Comparison of ENCODE assay signal across 7 cellular contexts in genomic region chr19:518292-519231, GRCh38. TPM values are rescaled to one million over a fixed set of nuclear protein-coding genes. Genes with fewer than 3 reads are reported as not detected.
DNase-seq lines count a peak whose midpoint lies in the region; ATAC-seq and TF ChIP-seq lines count a peak whose summit lies in the region.

No MANE protein-coding gene starts in this region.

- intact Hi-C loops in right lobe of liver (cut with DNase I), result no loop called here
- intact Hi-C loops in body of pancreas (cut with DNase I), result no loop called here

- no peak overlapping the region for H3K4me3 Mint-ChIP-seq in stimulated activated naive B cell treated with anti-CD40 and anti-IgM and Interleukin-4, amounts not matched to agents 10 μg/mL and 1 μg/mL and 100 μg/mL, for 72 hours

- H3K4me3 ChIP-seq in right lobe of liver (no peak overlapping the region), body of pancreas (no peak overlapping the region)

- H3K4me1 ChIP-seq in right lobe of liver (no peaks in the 10 kb centered on the region), body of pancreas (no peaks in the 10 kb centered on the region)

- TF ChIP-seq POLR2A in right lobe of liver (IDR thresholded peaks at IDR 0.05) (no peak), body of pancreas (IDR thresholded peaks at IDR 0.05) (no peak)

- peaks cover 0 to 5% of the 10 kb centered on the region in 2 donors for H3K27me3 Mint-ChIP-seq in stimulated activated naive B cell treated with anti-CD40 and anti-IgM and Interleukin-4, amounts not matched to agents 10 μg/mL and 1 μg/mL and 100 μg/mL, for 72 hours

- TF ChIP-seq CTCF in right lobe of liver (IDR thresholded peaks at IDR 0.05) (peak in 1 of 4 donors; percentile 11), body of pancreas (IDR thresholded peaks at IDR 0.05) (no peak)

- WGBS in right lobe of liver (ENCODE audit: insufficient coverage, low coverage, low lambda C conversion rate, missing lambda C conversion rate), result 55% methylated on average over 5 of the region's 59 CpGs
- 61 to 79% methylated on average over 18 of the region's 59 CpGs for WGBS in body of pancreas, 2 donors

- ATAC-seq in activated naive CD4-positive, alpha-beta T cell treated with anti-CD3 and anti-CD28 coated beads, Interleukin-2, amount 50 U/mL, for 72 hours, result peak; percentile 56 to 82
- peak; percentile 19 to 50 (median 28) for ATAC-seq in right lobe of liver
- ATAC-seq in stimulated activated naive B cell treated with anti-CD40 and anti-IgM and Interleukin-4, amounts not matched to agents 10 μg/mL and 1 μg/mL and 100 μg/mL, for 72 hours (replicated peaks), result peak; percentile 59 to 69
- no peak for ATAC-seq in body of pancreas
- no peak for ATAC-seq in HG03135 (IDR thresholded peaks at IDR 0.05; ENCODE audit: unreplicated experiment)

- DNase-seq in T-helper 22 cell (ENCODE audit: low read depth) (peak; percentile 27), right lobe of liver (peak in 1 of 3 donors; percentile 31), body of pancreas (no peak), cerebellar cortex (ENCODE audit: low spot score) (no peak)
- DNase-seq in activated naive CD4-positive, alpha-beta T cell treated with anti-CD3 and anti-CD28 coated beads, Interleukin-2, amount 50 U/mL, for 72 hours (ENCODE audit: low spot score in 2 of 2), result no peak
- DNase-seq in stimulated activated naive B cell treated with anti-CD40 and anti-IgM and Interleukin-4, amounts not matched to agents 10 μg/mL and 1 μg/mL and 100 μg/mL, for 72 hours, result no peak

- H3K36me3 ChIP-seq in right lobe of liver (no peaks in the 10 kb centered on the region), body of pancreas (replicated peaks in 1 of 2; ENCODE audit: insufficient read depth in 1 of 2, low read depth in 2 of 2) (no peaks in the 10 kb centered on the region)

- peaks cover 5 to 6% of the 10 kb centered on the region in 2 donors for H3K4me1 Mint-ChIP-seq in stimulated activated naive B cell treated with anti-CD40 and anti-IgM and Interleukin-4, amounts not matched to agents 10 μg/mL and 1 μg/mL and 100 μg/mL, for 72 hours

- H3K36me3 Mint-ChIP-seq in activated naive CD4-positive, alpha-beta T cell treated with anti-CD3 and anti-CD28 coated beads, Interleukin-2, amount 50 U/mL, for 72 hours, result no peaks in the 10 kb centered on the region
- H3K36me3 Mint-ChIP-seq in stimulated activated naive B cell treated with anti-CD40 and anti-IgM and Interleukin-4, amounts not matched to agents 10 μg/mL and 1 μg/mL and 100 μg/mL, for 72 hours, result peaks cover 3 to 15% of the 10 kb centered on the region in 2 donors

- H3K9me3 ChIP-seq in right lobe of liver, result no peaks in the 10 kb centered on the region
- H3K9me3 ChIP-seq in body of pancreas, result no peaks in the 10 kb centered on the region

- H3K9me3 Mint-ChIP-seq in activated naive CD4-positive, alpha-beta T cell treated with anti-CD3 and anti-CD28 coated beads, Interleukin-2, amount 50 U/mL, for 72 hours, result no peaks in the 10 kb centered on the region
- H3K9me3 Mint-ChIP-seq in stimulated activated naive B cell treated with anti-CD40 and anti-IgM and Interleukin-4, amounts not matched to agents 10 μg/mL and 1 μg/mL and 100 μg/mL, for 72 hours, result peaks cover 0 to 2% of the 10 kb centered on the region in 2 donors

- H3K27ac ChIP-seq in right lobe of liver (no peak overlapping the region), body of pancreas (no peak overlapping the region)

- H3K27ac Mint-ChIP-seq in activated naive CD4-positive, alpha-beta T cell treated with anti-CD3 and anti-CD28 coated beads, Interleukin-2, amount 50 U/mL, for 72 hours, result no peak overlapping the region
- no peak overlapping the region for H3K27ac Mint-ChIP-seq in stimulated activated naive B cell treated with anti-CD40 and anti-IgM and Interleukin-4, amounts not matched to agents 10 μg/mL and 1 μg/mL and 100 μg/mL, for 72 hours

- H3K27me3 ChIP-seq in right lobe of liver (no peaks in the 10 kb centered on the region), body of pancreas (no peaks in the 10 kb centered on the region)

RNA-seq across cellular contexts. Expression of gene TPGS1, which starts 11.3 kb away (rescaled TPM):
- 10 to 100 TPM in 1 of 2 donors, 1 to 10 TPM in 1; 5.9 to 10.2 TPM for total RNA-seq in activated naive CD4-positive, alpha-beta T cell treated with anti-CD3 and anti-CD28 coated beads, Interleukin-2, amount 50 U/mL, for 72 hours
- total RNA-seq in right lobe of liver (10 to 100 TPM in 3 of 6 experiments, 1 to 10 TPM in 3; 8.2 to 42.2 (median 10.3) TPM), body of pancreas (10 to 100 TPM; 34.5 to 62.0 TPM)

RNA-seq across cellular contexts. Expression of gene CDC34, which starts 13.0 kb away (rescaled TPM):
- 10 to 100 TPM; 46.3 to 59.6 TPM for total RNA-seq in activated naive CD4-positive, alpha-beta T cell treated with anti-CD3 and anti-CD28 coated beads, Interleukin-2, amount 50 U/mL, for 72 hours
- total RNA-seq in right lobe of liver (10 to 100 TPM; 44.8 to 81.8 (median 49.5) TPM), body of pancreas (100 to 1,000 TPM in 1 of 2 donors, 10 to 100 TPM in 1; 77.0 to 101 TPM)

RNA-seq across cellular contexts. Expression of gene MADCAM1, which starts 22.3 kb away (rescaled TPM):
- under 1 TPM; 0.25 to 0.47 TPM for total RNA-seq in activated naive CD4-positive, alpha-beta T cell treated with anti-CD3 and anti-CD28 coated beads, Interleukin-2, amount 50 U/mL, for 72 hours
- under 1 TPM; 0.11 to 0.69 (median 0.31) TPM for total RNA-seq in right lobe of liver
- total RNA-seq in body of pancreas, result 1 to 10 TPM in 1 of 2 donors, not detected in 1; 3.6 TPM

RNA-seq across cellular contexts. Expression of gene GZMM, which starts 25.3 kb away (rescaled TPM):
- total RNA-seq in activated naive CD4-positive, alpha-beta T cell treated with anti-CD3 and anti-CD28 coated beads, Interleukin-2, amount 50 U/mL, for 72 hours, result 10 to 100 TPM; 14.1 to 52.7 TPM
- total RNA-seq in right lobe of liver, result under 1 TPM in 3 of 6 experiments, not detected in 3; 0.59 to 0.95 (median 0.74) TPM
- 1 to 10 TPM in 1 of 2 donors, not detected in 1; 5.3 TPM for total RNA-seq in body of pancreas

RNA-seq across cellular contexts. Expression of gene BSG, which starts 53.8 kb away (rescaled TPM):
- total RNA-seq in activated naive CD4-positive, alpha-beta T cell treated with anti-CD3 and anti-CD28 coated beads, Interleukin-2, amount 50 U/mL, for 72 hours, result 100 to 1,000 TPM; 170 to 194 TPM
- total RNA-seq in right lobe of liver (100 to 1,000 TPM in 4 of 6 experiments, 10 to 100 TPM in 2; 88.6 to 369 (median 124) TPM), body of pancreas (100 to 1,000 TPM; 176 to 264 TPM)

Comparison
In these comparisons a context has a peak if more than half of its experiments do, and no peak if none do; other contexts are left out.
1. ATAC-seq: peak in activated naive CD4-positive, alpha-beta T cell treated with anti-CD3 and anti-CD28 coated beads, Interleukin-2, amount 50 U/mL, for 72 hours (2 of 2), right lobe of liver (4 of 4) and stimulated activated naive B cell treated with anti-CD40 and anti-IgM and Interleukin-4, amounts not matched to agents 10 μg/mL and 1 μg/mL and 100 μg/mL, for 72 hours (2 of 2); none in body of pancreas (single experiment) and HG03135 (single experiment).